In the genomic region with DNA sequence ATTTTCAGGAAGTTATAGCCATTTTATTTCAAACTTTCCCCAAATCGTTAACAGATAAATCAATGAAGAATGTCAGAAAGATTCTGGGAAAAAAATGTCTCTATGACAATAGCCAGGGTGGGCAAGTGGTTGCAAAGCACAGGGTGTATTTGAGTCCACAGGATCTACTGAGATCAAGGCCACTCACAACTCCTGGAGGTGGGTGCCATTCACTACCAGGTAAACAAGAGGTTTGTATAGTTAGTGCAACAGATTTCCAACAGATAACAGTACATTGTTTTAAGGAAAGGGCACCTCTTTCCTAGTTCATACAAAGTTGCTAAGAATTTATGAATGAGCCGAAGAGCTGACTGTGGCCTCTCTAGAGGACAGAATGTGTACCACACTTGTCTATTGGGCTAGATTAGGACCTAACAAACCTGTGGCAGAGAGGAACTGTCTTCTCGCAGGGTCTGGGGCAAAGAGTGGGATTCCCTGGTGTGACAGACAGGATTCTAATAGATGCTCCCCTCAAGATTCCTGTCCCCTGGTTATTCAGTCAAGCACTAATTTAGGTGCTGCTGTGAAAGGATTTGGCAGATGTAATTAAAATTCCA, we compare ENCODE assay signal across 22 cellular contexts. TPM values are rescaled to one million over a fixed set of nuclear protein-coding genes. Genes with fewer than 3 reads are reported as not detected.
DNase-seq lines count a peak whose midpoint lies in the region; ATAC-seq and TF ChIP-seq lines count a peak whose summit lies in the region.
"Had no signal": no experiment of that assay in that cellular context is flagged by ENCODE, and none has a peak within 500 bp of the region (broad histone marks: within the 10 kb centered on the region; RNA-seq: fewer than 3 reads in every experiment).

No MANE protein-coding gene starts in this region.

- no peaks in the 10 kb centered on the region for H3K36me3 ChIP-seq in body of pancreas (replicated peaks in 1 of 2; ENCODE audit: insufficient read depth in 1 of 2, low read depth in 2 of 2)
- peaks cover 0 to 10% (median 5%) of the 10 kb centered on the region in 4 donors for H3K36me3 ChIP-seq in stomach
- H3K36me3 ChIP-seq: adrenal gland had no signal

- H3K27me3 ChIP-seq in body of pancreas (no peaks in the 10 kb centered on the region), stomach (no peaks in the 10 kb centered on the region)
- H3K27me3 ChIP-seq: adrenal gland, BLaER1 had no signal

- ATAC-seq in body of pancreas (no peak), left colon (peak; percentile 32), HG03378 (IDR thresholded peaks at IDR 0.05; ENCODE audit: unreplicated experiment) (no peak), GM18907 (IDR thresholded peaks at IDR 0.05; ENCODE audit: unreplicated experiment) (no peak)
- ATAC-seq: effector memory CD8-positive, alpha-beta T cell; natural killer cell treated with Interleukin-12 subunit alpha and Interleukin-12 subunit beta and Interleukin-15 and Interleukin-18, amount 100 ng/mL, for 72 hours had no signal

- TF ChIP-seq POLR2A in body of pancreas (IDR thresholded peaks at IDR 0.05) (no peak), stomach (IDR thresholded peaks at IDR 0.05) (no peak)

- no peak for TF ChIP-seq EP300 in stomach (IDR thresholded peaks at IDR 0.05)

- H3K27ac ChIP-seq in body of pancreas (peak overlapping the region in 3 of 4 donors; percentile 22 to 25 (median 23)), stomach (peak overlapping the region; percentile 45 to 73 (median 63))
- H3K27ac ChIP-seq: adrenal gland, BLaER1, HL-60 had no signal

- H3K9me3 ChIP-seq in body of pancreas (no peaks in the 10 kb centered on the region), stomach (no peaks in the 10 kb centered on the region)
- H3K9me3 ChIP-seq: adrenal gland, BLaER1 had no signal

- TF ChIP-seq CTCF in body of pancreas (IDR thresholded peaks at IDR 0.05): peak in 2 of 7 experiments; percentile 9 to 11
- no peak for TF ChIP-seq CTCF in stomach (IDR thresholded peaks at IDR 0.05)

- WGBS in body of pancreas, 2 donors: 65 to 76% methylated on average over 3 of the region's 3 CpGs
- WGBS in stomach, 5 donors: 44 to 55% (median 51%) methylated on average over 3 of the region's 3 CpGs

- H3K4me1 ChIP-seq in body of pancreas (peaks cover 17% of the 10 kb centered on the region), stomach (peaks cover 0 to 24% (median 13%) of the 10 kb centered on the region in 4 donors)
- H3K4me1 ChIP-seq: adrenal gland, BLaER1 had no signal

- intact Hi-C loops in body of pancreas (cut with DNase I) (no loop called here), left colon (cut with DNase I, micrococcal nuclease) (no loop called here), stomach (cut with DNase I; ENCODE audit: low total_unique reads) (no loop called here)

- DNase-seq in DMS 273 (lab: John Stamatoyannopoulos, UW; ENCODE audit: unreplicated experiment): peak; percentile 24
- no peak for DNase-seq in DMS 273 treated with DMSO at 0.1 percent for 48 hours (lab: John Stamatoyannopoulos, UW)
- DNase-seq in body of pancreas: no peak
- DNase-seq in left colon: no peak
- DNase-seq in stomach: no peak
- DNase-seq in OCI-M2 (lab: John Stamatoyannopoulos, UW; ENCODE audit: unreplicated experiment): no peak
- DNase-seq: 8988T; activated CD8-positive, alpha-beta memory T cell treated with anti-CD3 and anti-CD28 coated beads, Interleukin-2, amount 50 U/mL, for 48 hours; activated gamma-delta T cell; adrenal gland; effector memory CD8-positive, alpha-beta T cell; GF-D8; KBM-7; mammary epithelial cell; NCI-H1092; NCI-H2081 treated with DMSO at 0.1 percent for 48 hours; posterior cingulate gyrus had no signal

- H3K4me3 ChIP-seq in body of pancreas (no peak overlapping the region), stomach (no peak overlapping the region)
- H3K4me3 ChIP-seq: adrenal gland, BLaER1 had no signal

RNA-seq across cellular contexts. Expression of gene ZNF629, which starts 52.0 kb away (rescaled TPM):
- total RNA-seq in body of pancreas: 1 to 10 TPM; 8.6 to 9.2 TPM
- total RNA-seq in left colon: 10 to 100 TPM; 12.3 to 15.2 TPM
- 10 to 100 TPM; 10.7 to 21.3 (median 18.3) TPM for total RNA-seq in stomach
- 1 to 10 TPM; 4.4 to 5.9 (median 4.9) TPM for polyA plus RNA-seq in stomach

RNA-seq across cellular contexts. Expression of gene BCL7C, which starts 54.9 kb away (rescaled TPM):
- 10 to 100 TPM; 19.8 to 24.1 TPM for total RNA-seq in body of pancreas
- 10 to 100 TPM; 22.3 to 23.5 TPM for total RNA-seq in left colon
- total RNA-seq in stomach: 10 to 100 TPM; 12.2 to 44.6 (median 21.6) TPM
- polyA plus RNA-seq in stomach: 10 to 100 TPM; 39.5 to 58.2 (median 48.4) TPM

RNA-seq across cellular contexts. Expression of gene CTF1, which starts 57.4 kb away (rescaled TPM):
- total RNA-seq in body of pancreas (1 to 10 TPM; 1.0 to 2.0 TPM), left colon (1 to 10 TPM in 1 of 2 donors, under 1 TPM in 1; 0.24 to 1.7 TPM), stomach (1 to 10 TPM in 1 of 5 donors, under 1 TPM in 2, not detected in 2; 0.29 to 2.3 (median 0.55) TPM)
- 1 to 10 TPM; 2.1 to 4.5 (median 2.9) TPM for polyA plus RNA-seq in stomach
